Comparison of ENCODE assay signal across 12 cellular contexts in the genomic region with DNA sequence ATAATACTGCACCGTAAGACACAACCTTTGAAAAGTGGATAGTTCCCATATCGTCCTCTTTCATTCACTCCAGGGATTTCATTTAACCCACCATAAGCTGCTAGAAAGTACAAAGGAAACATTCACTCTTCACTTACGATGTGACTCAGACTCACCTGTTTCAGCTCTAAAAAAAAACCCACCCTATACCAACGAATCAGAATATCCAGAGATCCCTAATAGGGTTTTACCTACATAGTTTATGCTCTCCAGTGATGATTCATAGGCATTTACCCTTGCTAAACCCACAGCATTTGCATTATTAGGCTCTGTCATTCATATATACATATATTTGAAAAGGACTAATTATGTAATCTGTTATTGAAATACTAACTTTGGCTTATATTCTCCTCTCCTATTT.
DNase-seq lines count a peak whose midpoint lies in the region; ATAC-seq and TF ChIP-seq lines count a peak whose summit lies in the region.
"Had no signal": no experiment of that assay in that cellular context is flagged by ENCODE, and none has a peak within 500 bp of the region (broad histone marks: within the 10 kb centered on the region; RNA-seq: fewer than 3 reads in every experiment).

No MANE protein-coding gene starts in this region.

- H3K4me3 ChIP-seq in tibial nerve, result no peak overlapping the region
- H3K4me3 ChIP-seq: psoas muscle had no signal

- no peaks in the 10 kb centered on the region for H3K4me1 ChIP-seq in tibial nerve
- H3K4me1 ChIP-seq: psoas muscle had no signal

- no peaks in the 10 kb centered on the region for H3K27me3 ChIP-seq in tibial nerve

- TF ChIP-seq POLR2A in tibial nerve (IDR thresholded peaks at IDR 0.05), result no peak

- H3K27ac Mint-ChIP-seq in activated T-cell treated with anti-CD3 and anti-CD28 coated beads, Interleukin-2, amount 50 U/mL, for 24 hours, result peak overlapping the region; percentile 83
- peak overlapping the region; percentile 56 for H3K27ac Mint-ChIP-seq in stimulated activated naive B cell treated with anti-CD40 and anti-IgM and Interleukin-4, amounts not matched to agents 10 μg/mL and 1 μg/mL and 100 μg/mL, for 72 hours

- no peaks in the 10 kb centered on the region for H3K9me3 Mint-ChIP-seq in activated T-cell treated with anti-CD3 and anti-CD28 coated beads, Interleukin-2, amount 50 U/mL, for 24 hours
- H3K9me3 Mint-ChIP-seq in stimulated activated naive B cell treated with anti-CD40 and anti-IgM and Interleukin-4, amounts not matched to agents 10 μg/mL and 1 μg/mL and 100 μg/mL, for 72 hours, result no peaks in the 10 kb centered on the region

- no peak for TF ChIP-seq CTCF in tibial nerve (IDR thresholded peaks at IDR 0.05)

- H3K9me3 ChIP-seq in tibial nerve, result no peaks in the 10 kb centered on the region
- H3K9me3 ChIP-seq: psoas muscle had no signal

- no peak for TF ChIP-seq EP300 in tibial nerve (IDR thresholded peaks at IDR 0.05)

- peaks cover 21% of the 10 kb centered on the region for H3K4me1 Mint-ChIP-seq in activated T-cell treated with anti-CD3 and anti-CD28 coated beads, Interleukin-2, amount 50 U/mL, for 24 hours (ENCODE audit: low read depth)
- peaks cover 0 to 5% of the 10 kb centered on the region in 2 donors for H3K4me1 Mint-ChIP-seq in stimulated activated naive B cell treated with anti-CD40 and anti-IgM and Interleukin-4, amounts not matched to agents 10 μg/mL and 1 μg/mL and 100 μg/mL, for 72 hours

- ATAC-seq in GM21825 (IDR thresholded peaks at IDR 0.05; ENCODE audit: unreplicated experiment) (peak; percentile 72), HG03457 (IDR thresholded peaks at IDR 0.05; ENCODE audit: unreplicated experiment) (peak; percentile 61), HG03175 (IDR thresholded peaks at IDR 0.05; ENCODE audit: unreplicated experiment) (no peak)
- peak; percentile 42 to 81 for ATAC-seq in stimulated activated naive B cell treated with anti-CD40 and anti-IgM and Interleukin-4, amounts not matched to agents 10 μg/mL and 1 μg/mL and 100 μg/mL, for 72 hours (replicated peaks)
- ATAC-seq: psoas muscle had no signal

- no peak overlapping the region for H3K27ac ChIP-seq in tibial nerve
- H3K27ac ChIP-seq: psoas muscle had no signal

- 76 to 78% methylated on average over 4 of the region's 4 CpGs for WGBS in tibial nerve, 2 donors

- no peak for DNase-seq in activated T-cell treated with anti-CD3 and anti-CD28 coated beads, Interleukin-2, amount 50 U/mL, for 24 hours
- no peak for DNase-seq in activated T-cell treated with anti-CD3 and anti-CD28 coated beads, Interleukin-2, amount 50 U/mL, for 48 hours
- DNase-seq in stimulated activated naive B cell treated with anti-CD40 and anti-IgM and Interleukin-4, amounts not matched to agents 10 μg/mL and 1 μg/mL and 100 μg/mL, for 72 hours, result no peak
- DNase-seq in NAMALWA (ENCODE audit: low spot score) (no peak), tibial nerve (ENCODE audit: low spot score in 2 of 2) (no peak)
- DNase-seq: activated CD4-positive, alpha-beta T cell treated with anti-CD3 and anti-CD28 coated beads for 4 hours; hypothalamus; NCI-H226; psoas muscle had no signal

- peaks cover 0 to 75% (median 24%) of the 10 kb centered on the region in 3 donors for H3K36me3 ChIP-seq in tibial nerve

- H3K36me3 Mint-ChIP-seq in activated T-cell treated with anti-CD3 and anti-CD28 coated beads, Interleukin-2, amount 50 U/mL, for 24 hours (ENCODE audit: low read depth), result peaks cover 94% of the 10 kb centered on the region
- H3K36me3 Mint-ChIP-seq in stimulated activated naive B cell treated with anti-CD40 and anti-IgM and Interleukin-4, amounts not matched to agents 10 μg/mL and 1 μg/mL and 100 μg/mL, for 72 hours, result peaks cover 16 to 27% of the 10 kb centered on the region in 2 donors

- no peak overlapping the region for H3K4me3 Mint-ChIP-seq in activated T-cell treated with anti-CD3 and anti-CD28 coated beads, Interleukin-2, amount 50 U/mL, for 24 hours
- no peak overlapping the region for H3K4me3 Mint-ChIP-seq in stimulated activated naive B cell treated with anti-CD40 and anti-IgM and Interleukin-4, amounts not matched to agents 10 μg/mL and 1 μg/mL and 100 μg/mL, for 72 hours

- H3K27me3 Mint-ChIP-seq in activated T-cell treated with anti-CD3 and anti-CD28 coated beads, Interleukin-2, amount 50 U/mL, for 24 hours, result no peaks in the 10 kb centered on the region
- H3K27me3 Mint-ChIP-seq in stimulated activated naive B cell treated with anti-CD40 and anti-IgM and Interleukin-4, amounts not matched to agents 10 μg/mL and 1 μg/mL and 100 μg/mL, for 72 hours, result no peaks in the 10 kb centered on the region
